In genomic region chr17:75625813-75626486, GRCh38 we compare ENCODE assay signal across 8 cellular contexts. TPM values are rescaled to one million over a fixed set of nuclear protein-coding genes. Genes with fewer than 3 reads are reported as not detected.
DNase-seq lines count a peak whose midpoint lies in the region; ATAC-seq and TF ChIP-seq lines count a peak whose summit lies in the region.

No MANE protein-coding gene starts in this region.

- intact Hi-C loops in CD14-positive monocyte (cut with micrococcal nuclease), result no loop called here

- H3K9me3 Mint-ChIP-seq in CD14-positive monocyte (peaks cover 0 to 2% (median 0%) of the 10 kb centered on the region in 7 donors), glutamatergic neuron (ENCODE audit: unreplicated experiment) (peaks cover 3% of the 10 kb centered on the region)
- no peaks in the 10 kb centered on the region for H3K9me3 Mint-ChIP-seq in stimulated activated effector memory CD8-positive, alpha-beta T cell treated with anti-CD3 and anti-CD28 coated beads, Interleukin-12 subunit alpha, Interleukin-12 subunit beta, amount 100 ng/mL, for 72 hours

- ATAC-seq in stimulated activated effector memory CD8-positive, alpha-beta T cell treated with anti-CD3 and anti-CD28 coated beads, Interleukin-12 subunit alpha, Interleukin-12 subunit beta, amount 100 ng/mL, for 72 hours, result peak; percentile 49
- ATAC-seq in HG02798 (IDR thresholded peaks at IDR 0.05; ENCODE audit: poor library complexity, unreplicated experiment), result no peak

- H3K27me3 Mint-ChIP-seq in CD14-positive monocyte (ENCODE audit: low read depth in 3 of 3) (peaks cover 0 to 4% (median 3%) of the 10 kb centered on the region in 3 donors), glutamatergic neuron (ENCODE audit: unreplicated experiment) (peaks cover 4% of the 10 kb centered on the region)

- H3K27ac Mint-ChIP-seq in CD14-positive monocyte (no peak overlapping the region), glutamatergic neuron (ENCODE audit: unreplicated experiment) (no peak overlapping the region)
- peak overlapping the region; percentile 43 for H3K27ac Mint-ChIP-seq in stimulated activated effector memory CD8-positive, alpha-beta T cell treated with anti-CD3 and anti-CD28 coated beads, Interleukin-12 subunit alpha, Interleukin-12 subunit beta, amount 100 ng/mL, for 72 hours

- DNase-seq in CD14-positive monocyte (ENCODE audit: low spot score) (peak; percentile 44), H7 (peak; percentile 97), UCSD-AML1 (lab: John Stamatoyannopoulos, UW; ENCODE audit: unreplicated experiment) (peak; percentile 25), glutamatergic neuron (peak; percentile 72), NCI-H1105 (lab: John Stamatoyannopoulos, UW) (no peak)
- DNase-seq in stimulated activated effector memory CD8-positive, alpha-beta T cell treated with anti-CD3 and anti-CD28 coated beads, Interleukin-12 subunit alpha, Interleukin-12 subunit beta, amount 100 ng/mL, for 72 hours (ENCODE audit: low spot score in 2 of 2), result no peak
- no peak for DNase-seq in stimulated activated naive CD4-positive, alpha-beta T cell treated with Interleukin-2 at 50 U/mL for 16 hours (lab: John Stamatoyannopoulos, UW)

- TF ChIP-seq CTCF in CD14-positive monocyte (IDR thresholded peaks at IDR 0.05) (peak; percentile 46), glutamatergic neuron (IDR thresholded peaks at IDR 0.05; ENCODE audit: partially characterized antibody, unreplicated experiment) (peak; percentile 79)

- H3K36me3 Mint-ChIP-seq in CD14-positive monocyte (peaks cover 40 to 83% of the 10 kb centered on the region in 2 donors), glutamatergic neuron (ENCODE audit: unreplicated experiment) (no peaks in the 10 kb centered on the region)
- peaks cover 17% of the 10 kb centered on the region for H3K36me3 Mint-ChIP-seq in stimulated activated effector memory CD8-positive, alpha-beta T cell treated with anti-CD3 and anti-CD28 coated beads, Interleukin-12 subunit alpha, Interleukin-12 subunit beta, amount 100 ng/mL, for 72 hours

- no peaks in the 10 kb centered on the region for H3K27me3 ChIP-seq in H7 (ENCODE audit: control insufficient read depth, insufficient read depth, low read length)

- H3K4me1 Mint-ChIP-seq in CD14-positive monocyte (no peaks in the 10 kb centered on the region), glutamatergic neuron (ENCODE audit: low read depth, unreplicated experiment) (peaks cover 2% of the 10 kb centered on the region)
- H3K4me1 Mint-ChIP-seq in stimulated activated effector memory CD8-positive, alpha-beta T cell treated with anti-CD3 and anti-CD28 coated beads, Interleukin-12 subunit alpha, Interleukin-12 subunit beta, amount 100 ng/mL, for 72 hours, result no peaks in the 10 kb centered on the region

- H3K4me3 Mint-ChIP-seq in CD14-positive monocyte (no peak overlapping the region), glutamatergic neuron (ENCODE audit: unreplicated experiment) (no peak overlapping the region)
- no peak overlapping the region for H3K4me3 Mint-ChIP-seq in stimulated activated effector memory CD8-positive, alpha-beta T cell treated with anti-CD3 and anti-CD28 coated beads, Interleukin-12 subunit alpha, Interleukin-12 subunit beta, amount 100 ng/mL, for 72 hours

- H3K36me3 ChIP-seq in H7 (replicated peaks; ENCODE audit: control insufficient read depth, insufficient read depth, low read length), result peaks cover 2% of the 10 kb centered on the region

- H3K4me3 ChIP-seq in H7 (ENCODE audit: insufficient read depth, low read depth, low read length), result no peak overlapping the region

RNA-seq across cellular contexts. Expression of gene SMIM5, which starts 7.3 kb away (rescaled TPM):
- under 1 TPM; 0.15 to 0.43 TPM for polyA plus RNA-seq in CD14-positive monocyte
- 0.11 TPM in 1 of 2 replicates, not detected in the other for total RNA-seq in H7 (2014; rRNA removed; shearing (Covaris generic))
- 0.20 TPM for total RNA-seq in glutamatergic neuron (ENCODE audit: unreplicated experiment)

RNA-seq across cellular contexts. Expression of gene MYO15B, which starts 38.4 kb away (rescaled TPM):
- polyA plus RNA-seq in CD14-positive monocyte, result under 1 TPM; 0.17 to 0.62 TPM
- 9.9 and 14.6 TPM in 2 replicates for total RNA-seq in H7 (2014; rRNA removed; shearing (Covaris generic))
- 82.6 TPM for total RNA-seq in glutamatergic neuron (ENCODE audit: unreplicated experiment)

RNA-seq across cellular contexts. Expression of gene RECQL5, which starts 41.0 kb away (rescaled TPM):
- 1 to 10 TPM; 3.1 to 4.4 TPM for polyA plus RNA-seq in CD14-positive monocyte
- 36.3 and 40.0 TPM in 2 replicates for total RNA-seq in H7 (2014; rRNA removed; shearing (Covaris generic))
- total RNA-seq in glutamatergic neuron (ENCODE audit: unreplicated experiment), result 49.8 TPM

RNA-seq across cellular contexts. Expression of gene SAP30BP, which starts 41.2 kb away (rescaled TPM):
- 10 to 100 TPM; 43.8 to 61.6 TPM for polyA plus RNA-seq in CD14-positive monocyte
- total RNA-seq in H7 (2014; rRNA removed; shearing (Covaris generic)), result 52.9 and 61.3 TPM in 2 replicates
- total RNA-seq in glutamatergic neuron (ENCODE audit: unreplicated experiment), result 115 TPM

Comparison
In these comparisons a context has a peak if more than half of its experiments do, and no peak if none do; other contexts are left out.
1. DNase-seq: peak in CD14-positive monocyte (single experiment), H7 (single experiment), UCSD-AML1 (single experiment) and glutamatergic neuron (single experiment); none in stimulated activated effector memory CD8-positive, alpha-beta T cell treated with anti-CD3 and anti-CD28 coated beads, Interleukin-12 subunit alpha, Interleukin-12 subunit beta, amount 100 ng/mL, for 72 hours (0 of 2), stimulated activated naive CD4-positive, alpha-beta T cell treated with Interleukin-2 at 50 U/mL for 16 hours (single experiment) and NCI-H1105 (single experiment).